Comparison of ENCODE assay signal across 16 cellular contexts in the genomic region with DNA sequence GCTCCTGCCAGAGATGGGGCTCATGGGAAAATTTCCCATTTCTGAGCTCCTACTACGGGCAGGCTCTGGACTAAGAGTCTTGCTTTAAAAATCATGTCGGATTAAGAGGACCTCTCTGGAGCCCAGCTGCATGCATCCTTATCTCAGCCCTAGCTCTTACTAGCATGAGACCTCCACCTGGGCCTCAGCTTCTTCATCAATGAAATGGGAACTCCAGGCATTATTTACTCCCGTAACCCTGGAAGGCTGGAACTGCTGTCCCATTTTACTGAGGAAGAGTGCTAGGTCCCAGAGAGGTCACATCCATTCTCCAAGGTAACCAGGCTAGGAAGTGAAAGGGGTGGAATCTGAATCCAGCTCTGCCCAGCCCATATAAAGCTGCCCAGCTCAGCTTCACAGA. TPM values are rescaled to one million over a fixed set of nuclear protein-coding genes. Genes with fewer than 3 reads are reported as not detected.
DNase-seq lines count a peak whose midpoint lies in the region; ATAC-seq and TF ChIP-seq lines count a peak whose summit lies in the region.
"Had no signal": no experiment of that assay in that cellular context is flagged by ENCODE, and none has a peak within 500 bp of the region (broad histone marks: within the 10 kb centered on the region; RNA-seq: fewer than 3 reads in every experiment).

No MANE protein-coding gene starts in this region.

- H2AFZ ChIP-seq in IMR-90 (replicated peaks; ENCODE audit: low read length, poor library complexity) (no peak overlapping the region), smooth muscle cell (ENCODE audit: low read depth) (no peak overlapping the region)
- H2AFZ ChIP-seq: PC-9 had no signal

- H3K4me1 Mint-ChIP-seq in WTC11: no peaks in the 10 kb centered on the region
- peaks cover 10% of the 10 kb centered on the region for H3K4me1 Mint-ChIP-seq in activated CD4-positive, alpha-beta T cell treated with anti-CD3 and anti-CD28 coated beads for 36 hours

- peaks cover 19% of the 10 kb centered on the region for H3K27me3 Mint-ChIP-seq in WTC11 (ENCODE audit: low read depth)
- H3K27me3 Mint-ChIP-seq in activated CD4-positive, alpha-beta T cell treated with anti-CD3 and anti-CD28 coated beads for 36 hours: peaks cover 22% of the 10 kb centered on the region

- H3K4me2 ChIP-seq in IMR-90 (ENCODE audit: low read depth, low read length) (no peak overlapping the region), smooth muscle cell (peak overlapping the region; percentile 69)
- H3K4me2 ChIP-seq: KMS-11, PC-9 had no signal

- WGBS in IMR-90 (ENCODE audit: extremely low coverage in 2 of 2, insufficient read length in 1 of 2), 2 experiments: 80% methylated on average over 1 of the region's 3 CpGs; no CpG with 5 or more reads in 1 of the 2 experiments
- WGBS in esophagus muscularis mucosa: 69% methylated on average over 2 of the region's 3 CpGs
- WGBS in smooth muscle cell (ENCODE audit: low lambda C conversion rate): 80% methylated on average over 3 of the region's 3 CpGs

- H3K27ac ChIP-seq in IMR-90 (ENCODE audit: insufficient read depth, low read length) (no peak overlapping the region), esophagus muscularis mucosa (replicated peaks in 1 of 4) (peak overlapping the region; percentile 38 to 76 (median 56)), smooth muscle cell (ENCODE audit: low read depth) (peak overlapping the region; percentile 17)
- H3K27ac ChIP-seq: KMS-11, PC-9 had no signal

- H3K23ac ChIP-seq in IMR-90 (ENCODE audit: low read depth, low read length): no peak overlapping the region

- H3K79me2 ChIP-seq in smooth muscle cell (ENCODE audit: low read depth): no peaks in the 10 kb centered on the region

- H2BK120ac ChIP-seq in IMR-90 (ENCODE audit: low read depth, low read length): no peak overlapping the region

- H3K18ac ChIP-seq in IMR-90 (ENCODE audit: low read depth, low read length): no peak overlapping the region

- intact Hi-C loops in IMR-90 (cut with micrococcal nuclease): no loop called here
- intact Hi-C loops in esophagus muscularis mucosa (cut with DNase I): no loop called here
- intact Hi-C loops in activated CD4-positive, alpha-beta T cell treated with anti-CD3 and anti-CD28 coated beads for 36 hours (cut with DNase I, micrococcal nuclease): no loop called here

- H3K79me1 ChIP-seq in IMR-90 (ENCODE audit: low read depth in 1 of 2, low read length in 2 of 2): no peaks in the 10 kb centered on the region

- no peak overlapping the region for H4K91ac ChIP-seq in IMR-90 (ENCODE audit: insufficient read depth, low read depth, low read length)

- no peak overlapping the region for H3K56ac ChIP-seq in IMR-90 (ENCODE audit: extremely low read depth, insufficient read depth, low read length)

- H4K20me1 ChIP-seq in IMR-90 (ENCODE audit: insufficient read depth, low read length) (no peaks in the 10 kb centered on the region; the same call in 1 of the 2 replicates), smooth muscle cell (ENCODE audit: low read depth) (no peaks in the 10 kb centered on the region)

- H3K4me3 Mint-ChIP-seq in WTC11: no peak overlapping the region
- no peak overlapping the region for H3K4me3 Mint-ChIP-seq in activated CD4-positive, alpha-beta T cell treated with anti-CD3 and anti-CD28 coated beads for 36 hours
- H3K4me3 Mint-ChIP-seq: HFFc6 had no signal

- no peak overlapping the region for H4K5ac ChIP-seq in IMR-90 (ENCODE audit: low read depth, low read length)

- H4K8ac ChIP-seq in IMR-90 (ENCODE audit: low read depth in 2 of 2, low read length in 2 of 2): no peak overlapping the region

- ATAC-seq in IMR-90 (ENCODE audit: low read depth) (peak; percentile 4; the same call in 1 of the 2 replicates), WTC11 (no peak)
- no peak for ATAC-seq in activated CD4-positive, alpha-beta T cell treated with anti-CD3 and anti-CD28 coated beads for 36 hours

- H3K9ac ChIP-seq in IMR-90 (ENCODE audit: low read depth, low read length) (no peak overlapping the region), smooth muscle cell (ENCODE audit: low read depth) (no peak overlapping the region)
- H3K9ac ChIP-seq: KMS-11 had no signal

- H3K9me1 ChIP-seq in IMR-90 (ENCODE audit: insufficient read depth, low read length): no peaks in the 10 kb centered on the region

- DNase-seq in IMR-90: no peak
- no peak for DNase-seq in esophagus muscularis mucosa (ENCODE audit: extremely low spot score)
- no peak for DNase-seq in smooth muscle cell (lab: John Stamatoyannopoulos, UW; ENCODE audit: unreplicated experiment)
- DNase-seq in HK-2 (ENCODE audit: unreplicated experiment): no peak
- DNase-seq in WTC11 (ENCODE audit: low spot score): no peak
- no peak for DNase-seq in activated CD4-positive, alpha-beta T cell treated with anti-CD3 and anti-CD28 coated beads for 36 hours
- DNase-seq: C1 segment of cervical spinal cord, DMS 273 treated with DMSO at 0.1 percent for 48 hours, GOT3, HFFc6, NCI-H187 treated with DMSO at 0.1 percent for 48 hours, NCI-H446, NCI-H748 treated with DMSO at 0.1 percent for 48 hours, PC-9 had no signal

- no peak for TF ChIP-seq RAD21 in IMR-90 (IDR thresholded peaks at IDR 0.05; ENCODE audit: low read length)

- H3K4me1 ChIP-seq in IMR-90 (ENCODE audit: control insufficient read depth, insufficient read depth, low read length): peaks cover 13% of the 10 kb centered on the region
- peaks cover 4 to 65% (median 56%) of the 10 kb centered on the region in 4 donors for H3K4me1 ChIP-seq in esophagus muscularis mucosa
- H3K4me1 ChIP-seq in smooth muscle cell (ENCODE audit: low read depth): peaks cover 21% of the 10 kb centered on the region

- H3K9me3 ChIP-seq in IMR-90 (ENCODE audit: control insufficient read depth, insufficient read depth, low read length): no peaks in the 10 kb centered on the region
- H3K9me3 ChIP-seq in esophagus muscularis mucosa: no peaks in the 10 kb centered on the region
- H3K9me3 ChIP-seq in smooth muscle cell (replicated peaks; ENCODE audit: low read depth): no peaks in the 10 kb centered on the region

- H3K4me3 ChIP-seq in IMR-90 (ENCODE audit: insufficient read depth, low read depth, low read length) (no peak overlapping the region), esophagus muscularis mucosa (no peak overlapping the region), smooth muscle cell (no peak overlapping the region)
- H3K4me3 ChIP-seq: PC-9 had no signal

- H3F3A ChIP-seq in smooth muscle cell (ENCODE audit: low read depth): peaks cover 4% of the 10 kb centered on the region

- CTCF ChIA-PET in IMR-90 (lab: Yijun Ruan, JAX): interaction anchor here (0.9 to 4.1 kb wide), 2 partner anchors 10 to 16 kb away, joined by 3 to 21 read pairs; no protein-coding TSS in a partner anchor
- CTCF ChIA-PET in WTC11 (lab: Charles Lee): interaction anchor here (0.6 to 3.6 kb wide), 9 partner anchors 9 to 188 kb away, joined by 3 to 55 read pairs (median 4); partner anchors contain the start of genes ADPRS, SH3D21 and TRAPPC3
- CTCF ChIA-PET in activated CD4-positive, alpha-beta T cell treated with anti-CD3 and anti-CD28 coated beads for 36 hours (lab: Charles Lee): interaction anchor here (0.6 to 1.8 kb wide), 5 partner anchors 14 to 399 kb away, joined by 3 to 8 read pairs (median 4); partner anchors contain the start of gene THRAP3

- no peak overlapping the region for H2AK5ac ChIP-seq in IMR-90 (ENCODE audit: low read depth, low read length)

- peaks cover 12% of the 10 kb centered on the region for H3K27me3 ChIP-seq in IMR-90 (ENCODE audit: control insufficient read depth, insufficient read depth, low read length)
- H3K27me3 ChIP-seq in esophagus muscularis mucosa: no peaks in the 10 kb centered on the region
- no peaks in the 10 kb centered on the region for H3K27me3 ChIP-seq in smooth muscle cell (ENCODE audit: low read depth)

- H2BK5ac ChIP-seq in IMR-90 (ENCODE audit: low read depth, low read length, poor library complexity, severe bottlenecking): no peak overlapping the region

- in situ Hi-C loops in IMR-90 (cut with MboI; ENCODE audit: low sequenced_read_pairs): loop anchor here (25.0 kb wide), 1 partner anchor 293 kb away; no protein-coding TSS in a partner anchor

- 0 out of 2 replicates have a peak overlapping the region, but pooled peaks have one; percentile 6 for H3K4ac ChIP-seq in IMR-90 (ENCODE audit: low read depth, low read length)

- H3K36me3 ChIP-seq in IMR-90 (ENCODE audit: control insufficient read depth, insufficient read depth, low read length): no peaks in the 10 kb centered on the region
- no peaks in the 10 kb centered on the region for H3K36me3 ChIP-seq in esophagus muscularis mucosa
- H3K36me3 ChIP-seq in smooth muscle cell (ENCODE audit: low read depth): no peaks in the 10 kb centered on the region

- H2AK9ac ChIP-seq in IMR-90 (replicated peaks; ENCODE audit: low read depth, low read length, poor library complexity): no peak overlapping the region

- TF ChIP-seq CTCF in IMR-90 (conservative IDR thresholded peaks at IDR 0.05; ENCODE audit: low read depth, low read length) (no peak), esophagus muscularis mucosa (IDR thresholded peaks at IDR 0.05) (no peak), smooth muscle cell (IDR thresholded peaks at IDR 0.05; ENCODE audit: borderline replicate concordance, insufficient read depth, poor library complexity, severe bottlenecking) (no peak), WTC11 (IDR thresholded peaks at IDR 0.05) (no peak)

- H3K27ac Mint-ChIP-seq in WTC11: no peak overlapping the region
- H3K27ac Mint-ChIP-seq in activated CD4-positive, alpha-beta T cell treated with anti-CD3 and anti-CD28 coated beads for 36 hours: no peak overlapping the region
- H3K27ac Mint-ChIP-seq: HFFc6 had no signal

- H3K36me3 Mint-ChIP-seq in WTC11: no peaks in the 10 kb centered on the region
- H3K36me3 Mint-ChIP-seq in activated CD4-positive, alpha-beta T cell treated with anti-CD3 and anti-CD28 coated beads for 36 hours (ENCODE audit: low read depth): no peaks in the 10 kb centered on the region

- dilution Hi-C loops in IMR-90 (cut with HindIII; ENCODE audit: low sequenced_read_pairs, unreplicated experiment): no loop called here

- POLR2A ChIA-PET in IMR-90 (lab: Charles Lee; ENCODE audit: unreplicated experiment): no interaction called here
- POLR2A ChIA-PET in WTC11 (lab: Charles Lee): interaction anchor here (0.6 kb wide), 1 partner anchor 129 kb away, joined by 4 read pairs; no protein-coding TSS in a partner anchor
- POLR2A ChIA-PET in activated CD4-positive, alpha-beta T cell treated with anti-CD3 and anti-CD28 coated beads for 36 hours (lab: Charles Lee): no interaction called here

- no peak overlapping the region for H3K14ac ChIP-seq in IMR-90 (replicated peaks; ENCODE audit: low read depth, low read length)

- no peak overlapping the region for H2BK20ac ChIP-seq in IMR-90 (ENCODE audit: low read depth, low read length)

- TF ChIP-seq EP300 in esophagus muscularis mucosa (IDR thresholded peaks at IDR 0.05): no peak

- no peak for TF ChIP-seq POLR2A in IMR-90 (IDR thresholded peaks at IDR 0.05; ENCODE audit: low read depth, low read length)
- no peak for TF ChIP-seq POLR2A in esophagus muscularis mucosa (IDR thresholded peaks at IDR 0.05; ENCODE audit: low read depth)

- no TSS peak for BruUV-seq in IMR-90 (replicated peaks; lab: Mats Ljungman, UMichigan)

- H3K9me3 Mint-ChIP-seq in WTC11: no peaks in the 10 kb centered on the region
- no peaks in the 10 kb centered on the region for H3K9me3 Mint-ChIP-seq in activated CD4-positive, alpha-beta T cell treated with anti-CD3 and anti-CD28 coated beads for 36 hours (ENCODE audit: low read depth)
- H3K9me3 Mint-ChIP-seq: HFFc6 had no signal

- no peak overlapping the region for H2BK15ac ChIP-seq in IMR-90 (ENCODE audit: low read depth, low read length)

RNA-seq across cellular contexts. Expression of gene COL8A2, which starts 6.2 kb away (rescaled TPM):
- 0.54 and 0.56 TPM in 2 replicates for total RNA-seq in IMR-90 (2012; rRNA removed)
- 0.83 and 1.1 TPM in 2 replicates for polyA plus RNA-seq in IMR-90 (2012; rRNA removed)
- 0.82 and 1.6 TPM in 2 replicates for polyA plus RNA-seq in IMR-90 (2012; cell fraction: cytosol; rRNA removed)
- 0.79 and 0.88 TPM in 2 replicates for polyA plus RNA-seq in IMR-90 (2012; cell fraction: nucleus; rRNA removed; ENCODE audit: low replicate concordance)
- total RNA-seq in esophagus muscularis mucosa: 10 to 100 TPM; 20.7 to 57.4 (median 34.7) TPM
- 21.7 and 32.9 TPM in 2 replicates for total RNA-seq in smooth muscle cell
- 35.9 and 59.0 TPM in 2 replicates for polyA plus RNA-seq in smooth muscle cell
- 2.3 to 3.5 TPM (median 3.3 TPM) in 3 replicates for total RNA-seq in WTC11 (2021)
- total RNA-seq in activated CD4-positive, alpha-beta T cell treated with anti-CD3 and anti-CD28 coated beads for 36 hours: under 1 TPM; 0.05 TPM

RNA-seq across cellular contexts. Expression of gene ADPRS, which starts 30.1 kb away (rescaled TPM):
- total RNA-seq in IMR-90 (2012; rRNA removed): 27.2 and 31.0 TPM in 2 replicates
- polyA plus RNA-seq in IMR-90 (2012; rRNA removed): 37.1 and 37.2 TPM in 2 replicates
- polyA plus RNA-seq in IMR-90 (2012; cell fraction: cytosol; rRNA removed): 47.8 and 52.4 TPM in 2 replicates
- polyA plus RNA-seq in IMR-90 (2012; cell fraction: nucleus; rRNA removed; ENCODE audit: low replicate concordance): 22.4 and 39.5 TPM in 2 replicates
- total RNA-seq in esophagus muscularis mucosa: 10 to 100 TPM; 23.3 to 45.8 (median 40.8) TPM
- total RNA-seq in smooth muscle cell: 26.7 and 31.0 TPM in 2 replicates
- polyA plus RNA-seq in smooth muscle cell: 38.8 and 44.1 TPM in 2 replicates
- total RNA-seq in WTC11 (2021): 30.0 to 32.7 TPM (median 31.2 TPM) in 3 replicates
- total RNA-seq in activated CD4-positive, alpha-beta T cell treated with anti-CD3 and anti-CD28 coated beads for 36 hours: 10 to 100 TPM; 34.0 to 43.9 TPM

RNA-seq across cellular contexts. Expression of gene TRAPPC3, which starts 30.5 kb away (rescaled TPM):
- total RNA-seq in IMR-90 (2012; rRNA removed) (76.0 and 101 TPM in 2 replicates), esophagus muscularis mucosa (100 to 1,000 TPM in 3 of 4 donors, 10 to 100 TPM in 1; 97.9 to 164 (median 122) TPM), smooth muscle cell (67.8 and 202 TPM in 2 replicates), WTC11 (2021) (48.9 to 52.5 TPM (median 52.0 TPM) in 3 replicates)
- polyA plus RNA-seq in IMR-90 (2012; rRNA removed) (63.5 and 77.8 TPM in 2 replicates), smooth muscle cell (113 and 114 TPM in 2 replicates)
- 67.3 and 70.8 TPM in 2 replicates for polyA plus RNA-seq in IMR-90 (2012; cell fraction: cytosol; rRNA removed)
- polyA plus RNA-seq in IMR-90 (2012; cell fraction: nucleus; rRNA removed; ENCODE audit: low replicate concordance): 31.1 and 62.4 TPM in 2 replicates
- 10 to 100 TPM; 43.8 to 53.8 TPM for total RNA-seq in activated CD4-positive, alpha-beta T cell treated with anti-CD3 and anti-CD28 coated beads for 36 hours

RNA-seq across cellular contexts. Expression of gene TEKT2, which starts 34.9 kb away (rescaled TPM):
- total RNA-seq in IMR-90 (2012; rRNA removed) (0.18 TPM in 1 of 2 replicates, not detected in the other), esophagus muscularis mucosa (under 1 TPM in 1 of 4 donors, not detected in 3; 0.83 TPM), smooth muscle cell (0.27 TPM in 1 of 2 replicates, not detected in the other), WTC11 (2021) (1.9 to 2.5 TPM (median 2.0 TPM) in 3 replicates)
- polyA plus RNA-seq in IMR-90 (2012; rRNA removed) (0.14 TPM in 1 of 2 replicates, not detected in the other), smooth muscle cell (0.66 and 0.85 TPM in 2 replicates)
- 0.05 TPM in 1 of 2 replicates, not detected in the other for polyA plus RNA-seq in IMR-90 (2012; cell fraction: cytosol; rRNA removed)
- 0.44 and 0.58 TPM in 2 replicates for polyA plus RNA-seq in IMR-90 (2012; cell fraction: nucleus; rRNA removed; ENCODE audit: low replicate concordance)
- total RNA-seq in activated CD4-positive, alpha-beta T cell treated with anti-CD3 and anti-CD28 coated beads for 36 hours: under 1 TPM in 1 of 2 experiments, not detected in 1; 0.16 TPM
- total RNA-seq: Daoy, HFFc6 had no signal

RNA-seq across cellular contexts. Expression of gene MAP7D1, which starts 37.2 kb away (rescaled TPM):
- 30.8 and 32.3 TPM in 2 replicates for total RNA-seq in IMR-90 (2012; rRNA removed)
- 81.9 and 83.2 TPM in 2 replicates for polyA plus RNA-seq in IMR-90 (2012; rRNA removed)
- polyA plus RNA-seq in IMR-90 (2012; cell fraction: cytosol; rRNA removed): 96.4 and 165 TPM in 2 replicates
- polyA plus RNA-seq in IMR-90 (2012; cell fraction: nucleus; rRNA removed; ENCODE audit: low replicate concordance): 182 and 323 TPM in 2 replicates
- 100 to 1,000 TPM; 162 to 263 (median 225) TPM for total RNA-seq in esophagus muscularis mucosa
- 102 and 109 TPM in 2 replicates for total RNA-seq in smooth muscle cell
- 169 and 186 TPM in 2 replicates for polyA plus RNA-seq in smooth muscle cell
- total RNA-seq in WTC11 (2021): 65.0 to 88.7 TPM (median 72.0 TPM) in 3 replicates
- total RNA-seq in activated CD4-positive, alpha-beta T cell treated with anti-CD3 and anti-CD28 coated beads for 36 hours: 100 to 1,000 TPM; 122 to 133 TPM
